ENCODE assay signal across 14 cellular contexts in the genomic region with DNA sequence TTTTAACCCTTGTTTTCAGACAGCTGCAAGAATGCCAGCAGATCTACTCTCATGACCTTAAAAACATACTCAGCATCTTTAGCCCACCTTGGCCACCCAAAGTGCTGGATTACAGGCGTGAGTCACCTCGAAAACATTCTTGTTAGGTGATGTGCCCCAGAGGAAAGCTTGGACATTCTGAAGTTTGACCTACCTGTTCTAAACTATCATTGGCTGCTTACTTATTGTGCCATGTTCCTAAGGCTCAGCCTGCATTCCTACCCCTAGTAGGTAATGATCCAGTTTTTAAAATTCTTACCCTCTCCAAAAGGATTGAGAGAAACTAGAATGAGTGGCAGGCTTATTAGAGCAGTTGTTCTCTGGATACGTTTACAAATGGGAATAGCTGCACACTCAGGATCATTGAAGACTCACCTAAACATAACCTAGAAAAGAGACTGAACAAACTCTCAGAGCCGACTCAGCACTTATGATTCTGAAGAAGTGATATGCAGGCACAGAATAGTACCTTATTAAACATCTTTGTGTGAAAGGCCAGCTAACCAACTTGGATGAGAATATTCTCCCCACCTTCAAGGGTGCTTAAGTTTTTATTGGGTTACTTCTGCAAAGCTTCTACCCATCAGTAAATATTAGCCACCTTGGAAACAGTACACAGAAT.
DNase-seq lines count a peak whose midpoint lies in the region; ATAC-seq, FAIRE-seq and TF ChIP-seq lines count a peak whose summit lies in the region.
"Had no signal": no experiment of that assay in that cellular context is flagged by ENCODE, and none has a peak within 500 bp of the region (broad histone marks: within the 10 kb centered on the region; RNA-seq: fewer than 3 reads in every experiment).

No MANE protein-coding gene starts in this region.

- POLR2A ChIA-PET in IMR-90 (lab: Charles Lee; ENCODE audit: unreplicated experiment): no interaction called here
- POLR2A ChIA-PET in PC-9 (lab: Charles Lee; ENCODE audit: unreplicated experiment): no interaction called here
- POLR2A ChIA-PET in H1 (lab: Charles Lee; ENCODE audit: partially characterized antibody): no interaction called here
- POLR2A ChIA-PET in T-cell (lab: Charles Lee): no interaction called here

- H2AK9ac ChIP-seq in IMR-90 (replicated peaks; ENCODE audit: low read depth, low read length, poor library complexity): no peak overlapping the region

- H4K91ac ChIP-seq in IMR-90 (ENCODE audit: insufficient read depth, low read depth, low read length) (no peak overlapping the region), H1 (replicated peaks; ENCODE audit: insufficient read length, low read length) (no peak overlapping the region)

- no peaks in the 10 kb centered on the region for H3K27me3 Mint-ChIP-seq in T-cell
- H3K27me3 Mint-ChIP-seq: CD4-positive, alpha-beta memory T cell; IgD-negative memory B cell had no signal

- no peak overlapping the region for H3K4ac ChIP-seq in IMR-90 (ENCODE audit: low read depth, low read length)
- H3K4ac ChIP-seq in H1 (replicated peaks; ENCODE audit: insufficient read length, low read depth, low read length): no peak overlapping the region

- H3K9me1 ChIP-seq in IMR-90 (ENCODE audit: insufficient read depth, low read length): no peaks in the 10 kb centered on the region

- H2AK5ac ChIP-seq in IMR-90 (ENCODE audit: low read depth, low read length) (no peak overlapping the region), H1 (ENCODE audit: low read depth, low read length) (no peak overlapping the region)

- intact Hi-C loops in IMR-90 (cut with micrococcal nuclease) (no loop called here), PC-9 (cut with micrococcal nuclease; ENCODE audit: unreplicated experiment) (no loop called here), psoas muscle (cut with DNase I) (no loop called here)

- peaks cover 9% of the 10 kb centered on the region; the same call in 1 of the 2 replicates for H3K9me3 ChIP-seq in IMR-90 (ENCODE audit: control insufficient read depth, insufficient read depth, low read length)
- no peaks in the 10 kb centered on the region for H3K9me3 ChIP-seq in PC-9 (ENCODE audit: insufficient read depth, low read depth)
- peaks cover 12% of the 10 kb centered on the region in 2 experiments for H3K9me3 ChIP-seq in H1 (ENCODE audit: insufficient read depth in 2 of 2, low read depth in 1 of 2, low read length in 1 of 2)
- peaks cover 9% of the 10 kb centered on the region for H3K9me3 ChIP-seq in psoas muscle
- H3K9me3 ChIP-seq: BE2C, HAP-1 had no signal

- H3F3A ChIP-seq in PC-9 (ENCODE audit: insufficient read depth, low read depth): no peaks in the 10 kb centered on the region

- no peak overlapping the region for H2AFZ ChIP-seq in IMR-90 (replicated peaks; ENCODE audit: low read length, poor library complexity)
- no peak overlapping the region for H2AFZ ChIP-seq in PC-9
- no peak overlapping the region for H2AFZ ChIP-seq in H1 (ENCODE audit: low read length)

- H3K27me3 ChIP-seq in IMR-90 (ENCODE audit: control insufficient read depth, insufficient read depth, low read length): no peaks in the 10 kb centered on the region
- no peaks in the 10 kb centered on the region for H3K27me3 ChIP-seq in PC-9 (ENCODE audit: insufficient read depth, low read depth)
- no peaks in the 10 kb centered on the region for H3K27me3 ChIP-seq in H1 (replicated peaks in 1 of 4; ENCODE audit: control insufficient read depth in 3 of 4, extremely low read depth in 1 of 4, insufficient read depth in 3 of 4, low read length in 3 of 4)
- no peaks in the 10 kb centered on the region for H3K27me3 ChIP-seq in psoas muscle (ENCODE audit: insufficient read depth in 3 of 3, low read length in 2 of 3)
- H3K27me3 ChIP-seq: BE2C, Peyer's patch had no signal

- H3K27ac ChIP-seq in IMR-90 (ENCODE audit: insufficient read depth, low read length) (no peak overlapping the region), PC-9 (no peak overlapping the region), H1 (ENCODE audit: low read depth, low read length) (no peak overlapping the region), psoas muscle (no peak overlapping the region)
- H3K27ac ChIP-seq: Peyer's patch had no signal

- H4K5ac ChIP-seq in IMR-90 (ENCODE audit: low read depth, low read length) (no peak overlapping the region), H1 (ENCODE audit: insufficient read length, low read depth, low read length) (no peak overlapping the region)

- H2BK12ac ChIP-seq in H1 (ENCODE audit: low read depth, low read length): no peak overlapping the region

- H3K14ac ChIP-seq in IMR-90 (replicated peaks; ENCODE audit: low read depth, low read length): no peak overlapping the region
- H3K14ac ChIP-seq in H1 (ENCODE audit: insufficient read length): no peak overlapping the region

- no peak overlapping the region for H3K4me3 ChIP-seq in IMR-90 (ENCODE audit: insufficient read depth, low read depth, low read length)
- no peak overlapping the region for H3K4me3 ChIP-seq in PC-9
- no peak overlapping the region for H3K4me3 ChIP-seq in H1 (ENCODE audit: extremely low read depth in 1 of 4, insufficient read depth in 2 of 4, low read depth in 3 of 4, low read length in 4 of 4)
- no peak overlapping the region for H3K4me3 ChIP-seq in psoas muscle
- H3K4me3 ChIP-seq: HAP-1, Peyer's patch had no signal

- dilution Hi-C loops in IMR-90 (cut with HindIII; ENCODE audit: low sequenced_read_pairs, unreplicated experiment): no loop called here

- no CpG with 5 or more reads among the region's 4 CpGs for WGBS in IMR-90 (ENCODE audit: extremely low coverage in 2 of 2, insufficient read length in 1 of 2), 2 experiments
- WGBS in H1 (ENCODE audit: extremely low coverage in 1 of 2, insufficient coverage in 1 of 2, insufficient read length in 1 of 2, insufficient replicate concordance in 2 of 2, low coverage in 1 of 2, low lambda C conversion rate in 2 of 2, missing lambda C conversion rate in 1 of 2), 2 experiments: 80% methylated on average over 4 of the region's 4 CpGs; no CpG with 5 or more reads in 1 of the 2 experiments
- WGBS in psoas muscle, 3 donors: 79 to 85% (median 79%) methylated on average over 4 of the region's 4 CpGs

- H3K36me3 ChIP-seq in IMR-90 (ENCODE audit: control insufficient read depth, insufficient read depth, low read length): no peaks in the 10 kb centered on the region
- no peaks in the 10 kb centered on the region for H3K36me3 ChIP-seq in PC-9 (ENCODE audit: low read depth)
- no peaks in the 10 kb centered on the region; a peak in 1 of 8 replicates for H3K36me3 ChIP-seq in H1 (ENCODE audit: control insufficient read depth in 2 of 4, insufficient read depth in 4 of 4, low read length in 3 of 4)
- H3K36me3 ChIP-seq in psoas muscle (ENCODE audit: insufficient read depth in 1 of 2, low read depth in 1 of 2): no peaks in the 10 kb centered on the region
- H3K36me3 ChIP-seq: BE2C, HAP-1, Peyer's patch had no signal

- H3K18ac ChIP-seq in IMR-90 (ENCODE audit: low read depth, low read length) (no peak overlapping the region), H1 (ENCODE audit: extremely low read depth, low read length) (no peak overlapping the region)

- H3K4me1 Mint-ChIP-seq in T-cell: no peaks in the 10 kb centered on the region

- H2BK20ac ChIP-seq in IMR-90 (ENCODE audit: low read depth, low read length) (no peak overlapping the region), H1 (ENCODE audit: low read length) (no peak overlapping the region)

- H3K9me2 ChIP-seq in PC-9 (ENCODE audit: insufficient read depth): no peaks in the 10 kb centered on the region

- no peak for ATAC-seq in IMR-90 (ENCODE audit: low read depth)
- ATAC-seq in psoas muscle: peak; percentile 40 to 72 (median 52)
- ATAC-seq in T-cell (replicated peaks in 1 of 4): no peak
- ATAC-seq in HG03039 (IDR thresholded peaks at IDR 0.05; ENCODE audit: unreplicated experiment): no peak

- no peak for TF ChIP-seq EP300 in H1 (IDR thresholded peaks at IDR 0.05; ENCODE audit: borderline replicate concordance in 1 of 2, low read depth in 2 of 2, low read length in 2 of 2)

- H2BK15ac ChIP-seq in IMR-90 (ENCODE audit: low read depth, low read length): no peak overlapping the region
- no peak overlapping the region for H2BK15ac ChIP-seq in H1 (ENCODE audit: low read length)

- BruUV-seq in IMR-90 (replicated peaks; lab: Mats Ljungman, UMichigan): no TSS peak
- TSS peak; percentile 60 for BruUV-seq in PC-9 (replicated peaks; lab: Mats Ljungman, UMichigan)

- no peak overlapping the region for H3K4me3 Mint-ChIP-seq in T-cell
- H3K4me3 Mint-ChIP-seq: CD4-positive, alpha-beta memory T cell; IgD-negative memory B cell had no signal

- TF ChIP-seq CTCF in IMR-90 (conservative IDR thresholded peaks at IDR 0.05; ENCODE audit: low read depth, low read length) (no peak), PC-9 (conservative IDR thresholded peaks at IDR 0.05) (no peak), H1 (IDR thresholded peaks at IDR 0.05; ENCODE audit: control extremely low read depth in 1 of 3, insufficient read depth in 1 of 3, low read depth in 1 of 3, low read length in 3 of 3) (no peak), psoas muscle (IDR thresholded peaks at IDR 0.05) (no peak)

- H2BK120ac ChIP-seq in IMR-90 (ENCODE audit: low read depth, low read length) (no peak overlapping the region), H1 (replicated peaks; ENCODE audit: low read depth, low read length) (no peak overlapping the region)

- H4K8ac ChIP-seq in IMR-90 (ENCODE audit: low read depth in 2 of 2, low read length in 2 of 2) (no peak overlapping the region), H1 (ENCODE audit: extremely low read depth, insufficient read depth, low read length) (no peak overlapping the region)

- H3K4me2 ChIP-seq in IMR-90 (ENCODE audit: low read depth, low read length) (no peak overlapping the region), PC-9 (0 out of 2 replicates have a peak overlapping the region, but pooled peaks have one; percentile 7), H1 (ENCODE audit: insufficient read depth in 1 of 2, low read depth in 2 of 2, low read length in 2 of 2) (no peak overlapping the region)

- TF ChIP-seq RAD21 in IMR-90 (IDR thresholded peaks at IDR 0.05; ENCODE audit: low read length) (no peak), H1 (IDR thresholded peaks at IDR 0.05 in 1 of 2, conservative IDR thresholded peaks at IDR 0.05 in 1 of 2; ENCODE audit: low read depth in 2 of 2, low read length in 2 of 2) (no peak)

- H3K23me2 ChIP-seq in H1 (ENCODE audit: low read depth, low read length): no peaks in the 10 kb centered on the region

- H4K20me1 ChIP-seq in IMR-90 (ENCODE audit: insufficient read depth, low read length) (no peaks in the 10 kb centered on the region), PC-9 (ENCODE audit: insufficient read depth) (no peaks in the 10 kb centered on the region), H1 (replicated peaks in 1 of 2; ENCODE audit: control insufficient read depth in 1 of 2, insufficient read depth in 2 of 2, low read length in 2 of 2) (no peaks in the 10 kb centered on the region)

- CTCF ChIA-PET in IMR-90 (lab: Yijun Ruan, JAX) (no interaction called here), PC-9 (lab: Charles Lee) (no interaction called here), H1 (lab: Charles Lee; ENCODE audit: partially characterized antibody) (interaction anchor here (0.6 to 1.6 kb wide), 4 partner anchors 16 to 222 kb away, joined by 3 to 4 read pairs (median 3); no protein-coding TSS in a partner anchor), T-cell (lab: Charles Lee) (interaction anchor here in 1 of 2 donors (0.7 kb wide), 1 partner anchor 29 kb away, joined by 4 read pairs; no protein-coding TSS in a partner anchor)

- H3K79me2 ChIP-seq in PC-9 (ENCODE audit: low read depth) (no peaks in the 10 kb centered on the region), H1 (ENCODE audit: control insufficient read depth in 1 of 2, insufficient read depth in 2 of 2, low read length in 2 of 2) (no peaks in the 10 kb centered on the region)

- FAIRE-seq in H1 (lab: Jason Lieb, UNC): no peak

- no peak overlapping the region for H3K23ac ChIP-seq in IMR-90 (ENCODE audit: low read depth, low read length)
- no peak overlapping the region for H3K23ac ChIP-seq in H1 (ENCODE audit: insufficient read length)

- H3K9ac ChIP-seq in IMR-90 (ENCODE audit: low read depth, low read length) (no peak overlapping the region), H1 (replicated peaks in 1 of 4; ENCODE audit: extremely low read depth in 1 of 4, low read depth in 3 of 4, low read length in 3 of 4) (no peak overlapping the region)

- H3K79me1 ChIP-seq in IMR-90 (ENCODE audit: low read depth in 1 of 2, low read length in 2 of 2) (no peaks in the 10 kb centered on the region), H1 (ENCODE audit: low read depth, low read length) (no peaks in the 10 kb centered on the region)

- H3K27ac Mint-ChIP-seq in T-cell: no peak overlapping the region
- H3K27ac Mint-ChIP-seq: CD4-positive, alpha-beta memory T cell; IgD-negative memory B cell had no signal

- peaks cover 0 to 11% (median 9%) of the 10 kb centered on the region in 3 donors for H3K9me3 Mint-ChIP-seq in T-cell

- H3K56ac ChIP-seq in IMR-90 (ENCODE audit: extremely low read depth, insufficient read depth, low read length) (no peak overlapping the region), H1 (replicated peaks; ENCODE audit: insufficient read length, low read depth, low read length) (no peak overlapping the region)

- TF ChIP-seq POLR2A in IMR-90 (IDR thresholded peaks at IDR 0.05; ENCODE audit: low read depth, low read length) (no peak), H1 (IDR thresholded peaks at IDR 0.05; ENCODE audit: control extremely low read depth in 1 of 2, low read depth in 2 of 2, low read length in 2 of 2) (no peak)

- H3K4me1 ChIP-seq in IMR-90 (ENCODE audit: control insufficient read depth, insufficient read depth, low read length): no peaks in the 10 kb centered on the region
- peaks cover 8% of the 10 kb centered on the region; the same call in 1 of the 2 replicates for H3K4me1 ChIP-seq in PC-9 (replicated peaks; ENCODE audit: insufficient read depth)
- peaks cover 0 to 6% (median 0%) of the 10 kb centered on the region in 4 experiments; a peak in 1 of 7 replicates for H3K4me1 ChIP-seq in H1 (replicated peaks in 1 of 4; ENCODE audit: control insufficient read depth in 3 of 4, insufficient read depth in 4 of 4, low read length in 3 of 4)
- H3K4me1 ChIP-seq in psoas muscle: peaks cover 17% of the 10 kb centered on the region
- H3K4me1 ChIP-seq: Peyer's patch had no signal

- peaks cover 51% of the 10 kb centered on the region for H3K36me3 Mint-ChIP-seq in T-cell

- H2BK5ac ChIP-seq in IMR-90 (ENCODE audit: low read depth, low read length, poor library complexity, severe bottlenecking) (no peak overlapping the region), H1 (ENCODE audit: low read depth, low read length) (no peak overlapping the region)

- in situ Hi-C loops in IMR-90 (cut with MboI; ENCODE audit: low sequenced_read_pairs): no loop called here

- DNase-seq in IMR-90 (no peak), PC-9 (peak; percentile 57 to 64), H1 (ENCODE audit: low read depth in 1 of 2, low spot score in 2 of 2) (peak in 1 of 2 experiments; percentile 5), psoas muscle (no peak), NCI-H82 treated with DMSO at 0.1 percent for 48 hours (lab: John Stamatoyannopoulos, UW; ENCODE audit: unreplicated experiment) (no peak), T-cell (no peak)
- DNase-seq: CD4-positive, alpha-beta memory T cell; DND-41; GF-D8; Peyer's patch had no signal

Comparison
In these comparisons a context has a peak if more than half of its experiments do, and no peak if none do; other contexts are left out.
1. ATAC-seq: peak in psoas muscle (4 of 4); none in IMR-90 (single experiment), T-cell (0 of 4) and HG03039 (single experiment).
2. DNase-seq: peak in PC-9 (2 of 2); none in IMR-90 (single experiment), psoas muscle (0 of 2), NCI-H82 treated with DMSO at 0.1 percent for 48 hours (single experiment) and T-cell (0 of 34).